9 cellular contexts compared by ENCODE assay signal in genomic region chr5:150410524-150411244, GRCh38. TPM values are rescaled to one million over a fixed set of nuclear protein-coding genes. Genes with fewer than 3 reads are reported as not detected.
DNase-seq lines count a peak whose midpoint lies in the region; ATAC-seq and TF ChIP-seq lines count a peak whose summit lies in the region.
"Had no signal": no experiment of that assay in that cellular context is flagged by ENCODE, and none has a peak within 500 bp of the region (broad histone marks: within the 10 kb centered on the region; RNA-seq: fewer than 3 reads in every experiment).

No MANE protein-coding gene starts in this region.

- peak in 4 of 5 donors; percentile 49 to 71 (median 68) for DNase-seq in CD8-positive, alpha-beta memory T cell
- DNase-seq in NOMO-1 treated with DMSO at 0.1 percent for 48 hours (lab: John Stamatoyannopoulos, UW; ENCODE audit: unreplicated experiment) (peak; percentile 98), activated T-helper 1 cell treated with Interleukin-2 at 50 U/mL for 16 hours (ENCODE audit: low read depth) (peak; percentile 15), fibroblast of the aortic adventitia (ENCODE audit: low read depth) (peak; percentile 82), vagina (ENCODE audit: extremely low spot score in 2 of 2) (no peak)
- no peak for DNase-seq in natural killer cell treated with Interleukin-12 subunit alpha and Interleukin-12 subunit beta and Interleukin-15 and Interleukin-18, amount 100 ng/mL, for 72 hours (ENCODE audit: low spot score)

- peak overlapping the region; percentile 96 to 99 (median 97) for H3K4me3 Mint-ChIP-seq in CD8-positive, alpha-beta memory T cell
- H3K4me3 Mint-ChIP-seq in natural killer cell treated with Interleukin-12 subunit alpha and Interleukin-12 subunit beta and Interleukin-15 and Interleukin-18, amount 100 ng/mL, for 72 hours, result peak overlapping the region; percentile 99

- H3K4me1 ChIP-seq in CD8-positive, alpha-beta memory T cell (ENCODE audit: insufficient read depth, low read length), result peaks cover 46% of the 10 kb centered on the region
- peaks cover 15% of the 10 kb centered on the region for H3K4me1 ChIP-seq in vagina

- peaks cover 17% of the 10 kb centered on the region for H3K36me3 ChIP-seq in CD8-positive, alpha-beta memory T cell (ENCODE audit: insufficient read depth, low read length)
- no peaks in the 10 kb centered on the region for H3K36me3 ChIP-seq in vagina
- H3K36me3 ChIP-seq: SJSA1 had no signal

- H3K27me3 Mint-ChIP-seq in CD8-positive, alpha-beta memory T cell, result peaks cover 0 to 1% of the 10 kb centered on the region in 2 donors
- no peaks in the 10 kb centered on the region for H3K27me3 Mint-ChIP-seq in natural killer cell treated with Interleukin-12 subunit alpha and Interleukin-12 subunit beta and Interleukin-15 and Interleukin-18, amount 100 ng/mL, for 72 hours

- no peaks in the 10 kb centered on the region for H3K9me3 ChIP-seq in CD8-positive, alpha-beta memory T cell (ENCODE audit: low read length)
- no peaks in the 10 kb centered on the region for H3K9me3 ChIP-seq in vagina
- H3K9me3 ChIP-seq: SJSA1 had no signal

- intact Hi-C loops in vagina (cut with DNase I), result loop anchor here (10.0 kb wide), 1 partner anchor 456 kb away; no protein-coding TSS in a partner anchor

- CTCF ChIA-PET in CD8-positive, alpha-beta memory T cell (lab: Charles Lee), result interaction anchor here (1.3 to 4.7 kb wide), 8 partner anchors 11 to 39 kb away, joined by 3 to 31 read pairs (median 5); partner anchors contain the start of gene RPS14

- H3K9me3 Mint-ChIP-seq in CD8-positive, alpha-beta memory T cell, result no peaks in the 10 kb centered on the region
- no peaks in the 10 kb centered on the region for H3K9me3 Mint-ChIP-seq in natural killer cell treated with Interleukin-12 subunit alpha and Interleukin-12 subunit beta and Interleukin-15 and Interleukin-18, amount 100 ng/mL, for 72 hours

- peaks cover 44 to 66% (median 46%) of the 10 kb centered on the region in 3 donors for H3K4me1 Mint-ChIP-seq in CD8-positive, alpha-beta memory T cell
- H3K4me1 Mint-ChIP-seq in natural killer cell treated with Interleukin-12 subunit alpha and Interleukin-12 subunit beta and Interleukin-15 and Interleukin-18, amount 100 ng/mL, for 72 hours (ENCODE audit: low read depth in 2 of 2), result peaks cover 43 to 50% of the 10 kb centered on the region in 2 donors

- peak overlapping the region; percentile 96 for H3K27ac ChIP-seq in CD8-positive, alpha-beta memory T cell (ENCODE audit: low read depth, low read length)
- H3K27ac ChIP-seq in vagina, result peak overlapping the region; percentile 78
- H3K27ac ChIP-seq: SJSA1 had no signal

- TF ChIP-seq CTCF in fibroblast of the aortic adventitia (IDR thresholded peaks at IDR 0.05; ENCODE audit: insufficient read depth, low read length) (no peak), vagina (IDR thresholded peaks at IDR 0.05) (no peak)

- peak overlapping the region; percentile 96 for H3K4me3 ChIP-seq in CD8-positive, alpha-beta memory T cell (ENCODE audit: low read length)
- H3K4me3 ChIP-seq in fibroblast of the aortic adventitia (ENCODE audit: low read depth, low read length) (no peak overlapping the region), vagina (peak overlapping the region; percentile 48 to 51)
- H3K4me3 ChIP-seq: SJSA1 had no signal

- POLR2A ChIA-PET in CD8-positive, alpha-beta memory T cell (lab: Charles Lee), result interaction anchor here (0.6 to 4.2 kb wide), 9 partner anchors 8 to 178 kb away, joined by 3 to 37 read pairs (median 3); partner anchors contain the start of genes RPS14 and TCOF1

- H3K36me3 Mint-ChIP-seq in CD8-positive, alpha-beta memory T cell, result peaks cover 0 to 43% (median 2%) of the 10 kb centered on the region in 3 donors
- H3K36me3 Mint-ChIP-seq in natural killer cell treated with Interleukin-12 subunit alpha and Interleukin-12 subunit beta and Interleukin-15 and Interleukin-18, amount 100 ng/mL, for 72 hours, result peaks cover 9% of the 10 kb centered on the region

- no peaks in the 10 kb centered on the region for H3K27me3 ChIP-seq in CD8-positive, alpha-beta memory T cell (ENCODE audit: insufficient read depth, low read length, poor library complexity, severe bottlenecking)
- no peaks in the 10 kb centered on the region for H3K27me3 ChIP-seq in vagina
- H3K27me3 ChIP-seq: SJSA1 had no signal

- peak; percentile 13 for ATAC-seq in HG03354 (IDR thresholded peaks at IDR 0.05; ENCODE audit: poor library complexity, severe bottlenecking, unreplicated experiment)
- peak in 1 of 2 donors; percentile 5 for ATAC-seq in natural killer cell treated with Interleukin-12 subunit alpha and Interleukin-12 subunit beta and Interleukin-15 and Interleukin-18, amount 100 ng/mL, for 72 hours
- no peak for ATAC-seq in GM21825 (IDR thresholded peaks at IDR 0.05; ENCODE audit: unreplicated experiment)

- TF ChIP-seq POLR2A in vagina (IDR thresholded peaks at IDR 0.05), result no peak

- peak overlapping the region; percentile 98 to 100 (median 100) for H3K27ac Mint-ChIP-seq in CD8-positive, alpha-beta memory T cell
- peak overlapping the region; percentile 95 to 99 for H3K27ac Mint-ChIP-seq in natural killer cell treated with Interleukin-12 subunit alpha and Interleukin-12 subunit beta and Interleukin-15 and Interleukin-18, amount 100 ng/mL, for 72 hours

RNA-seq across cellular contexts. Expression of gene CD74, which starts 2.0 kb away (rescaled TPM):
- 100 to 1,000 TPM; 319 to 324 TPM for total RNA-seq in CD8-positive, alpha-beta memory T cell
- polyA plus RNA-seq in CD8-positive, alpha-beta memory T cell, result 1,273 TPM
- 0.41 and 1.1 TPM in 2 replicates for total RNA-seq in fibroblast of the aortic adventitia (ENCODE audit: low replicate concordance)
- 100 to 1,000 TPM; 767 to 771 TPM for total RNA-seq in natural killer cell treated with Interleukin-12 subunit alpha and Interleukin-12 subunit beta and Interleukin-15 and Interleukin-18, amount 100 ng/mL, for 72 hours
- total RNA-seq in vagina, result 530 TPM
- total RNA-seq: SJSA1 had no signal

RNA-seq across cellular contexts. Expression of gene RPS14, which starts 38.9 kb away (rescaled TPM):
- 1,000 to 10,000 TPM; 2,924 to 3,007 TPM for total RNA-seq in CD8-positive, alpha-beta memory T cell
- 6,416 TPM for polyA plus RNA-seq in CD8-positive, alpha-beta memory T cell
- total RNA-seq in fibroblast of the aortic adventitia (ENCODE audit: low replicate concordance) (3,673 and 3,861 TPM in 2 replicates), vagina (3,194 TPM)
- total RNA-seq in natural killer cell treated with Interleukin-12 subunit alpha and Interleukin-12 subunit beta and Interleukin-15 and Interleukin-18, amount 100 ng/mL, for 72 hours, result 1,000 to 10,000 TPM; 1,429 to 1,580 TPM

RNA-seq across cellular contexts. Expression of gene TCOF1, which starts 53.2 kb away (rescaled TPM):
- 100 to 1,000 TPM; 116 to 120 TPM for total RNA-seq in CD8-positive, alpha-beta memory T cell
- polyA plus RNA-seq in CD8-positive, alpha-beta memory T cell, result 33.1 TPM
- total RNA-seq in fibroblast of the aortic adventitia (ENCODE audit: low replicate concordance) (8.3 and 23.1 TPM in 2 replicates), vagina (39.3 TPM)
- 100 to 1,000 TPM in 1 of 2 donors, 10 to 100 TPM in 1; 70.0 to 140 TPM for total RNA-seq in natural killer cell treated with Interleukin-12 subunit alpha and Interleukin-12 subunit beta and Interleukin-15 and Interleukin-18, amount 100 ng/mL, for 72 hours

Comparison
In these comparisons a context has a peak if more than half of its experiments do, and no peak if none do; other contexts are left out.
1. DNase-seq: peak in CD8-positive, alpha-beta memory T cell (4 of 5), NOMO-1 treated with DMSO at 0.1 percent for 48 hours (single experiment), activated T-helper 1 cell treated with Interleukin-2 at 50 U/mL for 16 hours (single experiment) and fibroblast of the aortic adventitia (single experiment); none in natural killer cell treated with Interleukin-12 subunit alpha and Interleukin-12 subunit beta and Interleukin-15 and Interleukin-18, amount 100 ng/mL, for 72 hours (single experiment) and vagina (0 of 2).
2. RNA of gene CD74, which starts 2.0 kb away (total RNA-seq): 767 to 771 TPM in natural killer cell treated with Interleukin-12 subunit alpha and Interleukin-12 subunit beta and Interleukin-15 and Interleukin-18, amount 100 ng/mL, for 72 hours, 530 TPM in vagina (single experiment) and 319 to 324 TPM in CD8-positive, alpha-beta memory T cell; 0.41 to 1.1 TPM in fibroblast of the aortic adventitia; every median in the first group is over 100 times any median in the second.